In genomic region chr1:199463521-199464127, GRCh38 we compare ENCODE assay signal across 9 cellular contexts.
A peak's percentile ranks its signal among the peaks of the same experiment; 100 is the strongest.
DNase-seq lines count a peak whose midpoint lies in the region; ATAC-seq and TF ChIP-seq lines count a peak whose summit lies in the region.
"Had no signal": no experiment of that assay in that cellular context is flagged by ENCODE, and none has a peak within 500 bp of the region (broad histone marks: within the 10 kb centered on the region; RNA-seq: fewer than 3 reads in every experiment).

No MANE protein-coding gene starts in this region.

- no peak for TF ChIP-seq EP300 in SK-N-SH (IDR thresholded peaks at IDR 0.05; ENCODE audit: borderline replicate concordance in 1 of 2, low read depth in 1 of 2, low read length in 1 of 2)

- H3K79me2 ChIP-seq in SK-N-SH (ENCODE audit: insufficient read depth) = no peaks in the 10 kb centered on the region

- DNase-seq in COR-L47 (lab: John Stamatoyannopoulos, UW) (peak; percentile 45), HPDE6-E6E7 (ENCODE audit: extremely low spot score) (peak; percentile 20), SK-N-SH (peak; percentile 1), foreskin melanocyte (peak; percentile 41), T-helper 9 cell (no peak)
- DNase-seq: activated B cell treated with CpG ODN at 0.5 μM for 24 hours had no signal

- no peak overlapping the region for H3K4me2 ChIP-seq in SK-N-SH

- no peaks in the 10 kb centered on the region for H3K27me3 ChIP-seq in SK-N-SH (ENCODE audit: insufficient read depth)

- peak; percentile 65 for TF ChIP-seq RAD21 in SK-N-SH (IDR thresholded peaks at IDR 0.05; ENCODE audit: low read length)

- POLR2A ChIA-PET in SK-N-SH (lab: Yijun Ruan, JAX) = no interaction called here

- H3K9me2 ChIP-seq in SK-N-SH = no peaks in the 10 kb centered on the region

- no peaks in the 10 kb centered on the region for H4K20me1 ChIP-seq in SK-N-SH (ENCODE audit: insufficient read depth)

- ATAC-seq in GM18867 (IDR thresholded peaks at IDR 0.05; ENCODE audit: unreplicated experiment) (peak; percentile 75), GM18873 (IDR thresholded peaks at IDR 0.05; ENCODE audit: low FRiP score, unreplicated experiment) (no peak), GM18511 (IDR thresholded peaks at IDR 0.05; ENCODE audit: unreplicated experiment) (no peak)

- peak; percentile 57 for TF ChIP-seq CTCF in SK-N-SH (IDR thresholded peaks at IDR 0.05)

- no peaks in the 10 kb centered on the region for H3K9me3 ChIP-seq in SK-N-SH

- no peak overlapping the region for H3K27ac ChIP-seq in SK-N-SH (ENCODE audit: low read depth in 2 of 2, low read length in 1 of 2)

- H3K4me3 ChIP-seq in SK-N-SH (ENCODE audit: low read depth in 2 of 2, low read length in 1 of 2) = no peak overlapping the region

- H3F3A ChIP-seq in SK-N-SH (replicated peaks; ENCODE audit: insufficient read depth) = peaks cover 6% of the 10 kb centered on the region

- H3K36me3 ChIP-seq in SK-N-SH (replicated peaks in 1 of 2; ENCODE audit: control insufficient read depth in 1 of 2, insufficient read depth in 2 of 2, low read length in 1 of 2) = peaks cover 0 to 3% of the 10 kb centered on the region in 2 experiments

- WGBS in SK-N-SH (ENCODE audit: low lambda C conversion rate) = 100% methylated on average over 1 of the region's 1 CpG

- no peak overlapping the region for H3K9ac ChIP-seq in SK-N-SH

- no peak overlapping the region for H2AFZ ChIP-seq in SK-N-SH (ENCODE audit: low read depth)

- CTCF ChIA-PET in SK-N-SH (lab: Yijun Ruan, JAX) = interaction anchor here (0.6 to 1.4 kb wide), 10 partner anchors 8 to 1813 kb away, joined by 3 to 6 read pairs (median 3); no protein-coding TSS in a partner anchor

- H3K4me1 ChIP-seq in SK-N-SH (ENCODE audit: control insufficient read depth in 1 of 2, insufficient read depth in 2 of 2, low read depth in 1 of 2, low read length in 1 of 2) = no peaks in the 10 kb centered on the region; a peak in 1 of 4 replicates

TF ChIP-seq in SK-N-SH, 30 proteins besides CTCF, POLR2A, EP300 and RAD21:
- TF ChIP-seq ELF1 (IDR thresholded peaks at IDR 0.05) (no peak), JUND (IDR thresholded peaks at IDR 0.05) (peak; percentile 15; the same call in 1 of the 2 replicates), USF2 (IDR thresholded peaks at IDR 0.05; ENCODE audit: borderline replicate concordance, low read depth, low read length) (no peak), SMC3 (IDR thresholded peaks at IDR 0.05; ENCODE audit: low read depth, low read length) (peak; percentile 49; the same call in 1 of the 2 replicates), RFX5 (IDR thresholded peaks at IDR 0.05; ENCODE audit: low read length) (no peak), TEAD4 (IDR thresholded peaks at IDR 0.05; ENCODE audit: borderline replicate concordance, insufficient read depth) (no peak)
